Comparison of ENCODE assay signal across 29 cellular contexts in genomic region chr2:98948956-98949739, GRCh38. TPM values are rescaled to one million over a fixed set of nuclear protein-coding genes. Genes with fewer than 3 reads are reported as not detected.
DNase-seq lines count a peak whose midpoint lies in the region; ATAC-seq and TF ChIP-seq lines count a peak whose summit lies in the region.
"Had no signal": no experiment of that assay in that cellular context is flagged by ENCODE, and none has a peak within 500 bp of the region (broad histone marks: within the 10 kb centered on the region; RNA-seq: fewer than 3 reads in every experiment).

No MANE protein-coding gene starts in this region.

- no peaks in the 10 kb centered on the region for H3K36me3 Mint-ChIP-seq in neural crest cell (ENCODE audit: low read depth)
- H3K36me3 Mint-ChIP-seq: activated CD8-positive, alpha-beta memory T cell treated with anti-CD3 and anti-CD28 coated beads, Interleukin-2, amount 10 ng/mL, durations not matched to agents 7 days and 5 days had no signal

- no peak for TF ChIP-seq CTCF in neural crest cell (conservative IDR thresholded peaks at IDR 0.05)

- no peaks in the 10 kb centered on the region for H3K9me3 Mint-ChIP-seq in neural crest cell
- H3K9me3 Mint-ChIP-seq: activated naive CD8-positive, alpha-beta T cell treated with anti-CD3 and anti-CD28 coated beads, Interleukin-2, amount 50 U/mL, for 24 hours; activated T-cell treated with anti-CD3 and anti-CD28 coated beads, Interleukin-2, amount 50 U/mL, for 4 hours; CD4-positive, alpha-beta T cell; nephron; stimulated activated naive CD8-positive, alpha-beta T cell treated with anti-CD3 and anti-CD28 coated beads, Interleukin-15, Interleukin-2, amounts not matched to agents 100 ng/mL and 50 ng/mL, for 24 hours had no signal

- H3K4me3 Mint-ChIP-seq in neural crest cell: no peak overlapping the region
- H3K4me3 Mint-ChIP-seq: activated CD8-positive, alpha-beta memory T cell treated with anti-CD3 and anti-CD28 coated beads, Interleukin-2, amount 10 ng/mL, durations not matched to agents 7 days and 5 days; activated naive CD8-positive, alpha-beta T cell treated with anti-CD3 and anti-CD28 coated beads, Interleukin-2, amount 50 U/mL, for 24 hours; activated T-cell treated with anti-CD3 and anti-CD28 coated beads, Interleukin-2, amount 50 U/mL, for 4 hours; CD4-positive, alpha-beta T cell; nephron; stimulated activated naive CD8-positive, alpha-beta T cell treated with anti-CD3 and anti-CD28 coated beads, Interleukin-15, Interleukin-2, amounts not matched to agents 100 ng/mL and 50 ng/mL, for 24 hours had no signal

- H3K27me3 Mint-ChIP-seq in neural crest cell (ENCODE audit: low read depth): peaks cover 27% of the 10 kb centered on the region

- peak; percentile 12 for DNase-seq in COR-L47 (lab: John Stamatoyannopoulos, UW)
- peak; percentile 31 for DNase-seq in NCI-H1105 (lab: John Stamatoyannopoulos, UW)
- no peak for DNase-seq in neural crest cell (ENCODE audit: low read depth, low spot score)
- DNase-seq in NK-92 (lab: John Stamatoyannopoulos, UW; ENCODE audit: unreplicated experiment): no peak
- no peak for DNase-seq in stimulated activated CD4-positive, alpha-beta T cell treated with anti-CD3 and anti-CD28 coated beads, Interleukin-12 subunit alpha, Interleukin-12 subunit beta, amount 100 ng/mL, for 4 hours
- DNase-seq in islet precursor cell: no peak
- DNase-seq: activated CD4-positive, alpha-beta T cell treated with anti-CD3 and anti-CD28 coated beads, Interleukin-2, amount 50 U/mL, for 4 hours; activated CD4-positive, CD25-positive, alpha-beta regulatory T cell; activated CD8-positive, alpha-beta memory T cell treated with anti-CD3 and anti-CD28 coated beads, Interleukin-2, amount 10 ng/mL, durations not matched to agents 7 days and 5 days; activated naive CD8-positive, alpha-beta T cell treated with anti-CD3 and anti-CD28 coated beads, Interleukin-2, amount 50 U/mL, for 24 hours; activated T-cell treated with anti-CD3 and anti-CD28 coated beads, Interleukin-2, amount 50 U/mL, for 4 hours; brain microvascular endothelial cell; CD4-positive, alpha-beta T cell; NCI-H146; NCI-H2107; PC-3; SK-N-SH; small intestine; stimulated activated CD4-positive, alpha-beta T cell treated with anti-CD3 and anti-CD28 coated beads, Interleukin-1b, Interleukin-23, amount 100 ng/mL, for 48 hours; tibial artery had no signal

- no peaks in the 10 kb centered on the region for H3K4me1 Mint-ChIP-seq in neural crest cell
- H3K4me1 Mint-ChIP-seq: activated CD8-positive, alpha-beta memory T cell treated with anti-CD3 and anti-CD28 coated beads, Interleukin-2, amount 10 ng/mL, durations not matched to agents 7 days and 5 days; activated naive CD8-positive, alpha-beta T cell treated with anti-CD3 and anti-CD28 coated beads, Interleukin-2, amount 50 U/mL, for 24 hours had no signal

- no peak for ATAC-seq in HG03442 (IDR thresholded peaks at IDR 0.05; ENCODE audit: unreplicated experiment)
- ATAC-seq: A549; activated CD8-positive, alpha-beta memory T cell treated with anti-CD3 and anti-CD28 coated beads, Interleukin-2, amount 10 ng/mL, durations not matched to agents 7 days and 5 days; activated naive CD8-positive, alpha-beta T cell treated with anti-CD3 and anti-CD28 coated beads, Interleukin-2, amount 50 U/mL, for 24 hours; activated T-cell treated with anti-CD3 and anti-CD28 coated beads, Interleukin-2, amount 50 U/mL, for 4 hours; PC-3; Right ventricle myocardium inferior had no signal

- peak overlapping the region; percentile 59 for H3K27ac Mint-ChIP-seq in neural crest cell (ENCODE audit: unreplicated experiment)
- H3K27ac Mint-ChIP-seq: activated CD8-positive, alpha-beta memory T cell treated with anti-CD3 and anti-CD28 coated beads, Interleukin-2, amount 10 ng/mL, durations not matched to agents 7 days and 5 days; activated naive CD8-positive, alpha-beta T cell treated with anti-CD3 and anti-CD28 coated beads, Interleukin-2, amount 50 U/mL, for 24 hours; CD4-positive, alpha-beta T cell; nephron; stimulated activated naive CD8-positive, alpha-beta T cell treated with anti-CD3 and anti-CD28 coated beads, Interleukin-15, Interleukin-2, amounts not matched to agents 100 ng/mL and 50 ng/mL, for 24 hours had no signal

- H3K27ac ChIP-seq in angular gyrus (ENCODE audit: low read depth, low read length): peak overlapping the region; percentile 65
- H3K27ac ChIP-seq: A549, brain microvascular endothelial cell, hepatocyte, KMS-11, tibial artery had no signal

RNA-seq across cellular contexts. Expression of gene CRACDL, which starts 13.1 kb away (rescaled TPM):
- 0.37 and 0.48 TPM in 2 replicates for total RNA-seq in neural crest cell
- total RNA-seq: fibroblast of lung, PC-3 had no signal

Comparison
In these comparisons a context has a peak if more than half of its experiments do, and no peak if none do; other contexts are left out.
1. DNase-seq: peak in COR-L47 (single experiment) and NCI-H1105 (single experiment); none in neural crest cell (single experiment), NK-92 (single experiment), stimulated activated CD4-positive, alpha-beta T cell treated with anti-CD3 and anti-CD28 coated beads, Interleukin-12 subunit alpha, Interleukin-12 subunit beta, amount 100 ng/mL, for 4 hours (single experiment) and islet precursor cell (single experiment).